Comparison of ENCODE assay signal across 10 cellular contexts in the genomic region with DNA sequence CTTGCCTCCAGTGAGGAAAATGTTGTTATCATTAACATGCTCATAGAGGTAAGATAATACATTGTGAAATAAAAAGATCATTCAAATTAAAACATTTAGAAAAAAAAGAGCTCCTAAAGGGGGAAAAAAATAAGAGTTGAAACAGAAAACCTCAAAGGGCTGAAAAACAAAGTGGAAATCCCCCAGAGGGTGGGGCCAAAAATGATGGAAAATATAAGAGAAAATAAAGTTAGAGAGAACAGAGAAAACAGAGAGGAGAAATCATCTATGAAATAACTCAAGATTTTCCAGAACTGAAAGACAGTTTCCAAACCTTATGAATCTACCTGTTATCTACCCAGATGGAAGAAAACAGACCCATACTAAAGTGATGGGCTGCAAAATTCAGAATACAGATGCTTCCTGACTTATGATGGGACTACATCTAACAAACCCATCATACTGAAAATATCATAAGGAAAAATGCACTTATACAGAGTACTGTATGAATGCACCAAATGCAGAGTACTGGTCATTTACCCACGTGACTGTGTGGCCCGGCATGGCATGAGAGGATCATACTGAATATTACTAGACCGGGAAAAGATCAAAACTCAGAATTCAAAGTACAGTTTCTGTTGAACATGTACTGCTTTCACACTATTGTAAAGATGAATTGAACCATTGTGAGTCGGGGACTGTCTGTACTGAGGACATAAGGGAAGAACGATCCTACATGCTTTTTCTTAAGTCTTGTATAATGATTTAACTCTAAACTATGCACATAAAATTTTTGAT. TPM values are rescaled to one million over a fixed set of nuclear protein-coding genes. Genes with fewer than 3 reads are reported as not detected.
DNase-seq lines count a peak whose midpoint lies in the region; ATAC-seq and TF ChIP-seq lines count a peak whose summit lies in the region.
"Had no signal": no experiment of that assay in that cellular context is flagged by ENCODE, and none has a peak within 500 bp of the region (broad histone marks: within the 10 kb centered on the region; RNA-seq: fewer than 3 reads in every experiment).

No MANE protein-coding gene starts in this region.

- no peak for TF ChIP-seq POLR2A in uterus (IDR thresholded peaks at IDR 0.05)

- intact Hi-C loops in left ventricle myocardium inferior (cut with micrococcal nuclease): no loop called here
- intact Hi-C loops in Right ventricle myocardium inferior (cut with DNase I): no loop called here
- intact Hi-C loops in uterus (cut with DNase I; ENCODE audit: low total_unique reads): no loop called here

- DNase-seq in left ventricle myocardium inferior (no peak), Right ventricle myocardium inferior (ENCODE audit: missing footprints) (no peak), foreskin melanocyte (peak; percentile 81), uterus (no peak), midbrain (lab: John Stamatoyannopoulos, UW) (no peak), NCI-H2081 (lab: John Stamatoyannopoulos, UW) (no peak)
- DNase-seq: NCI-H1048, substantia nigra had no signal

- H3K4me1 ChIP-seq in left ventricle myocardium inferior (peaks cover 71% of the 10 kb centered on the region), thymus (ENCODE audit: control insufficient read depth, insufficient read depth, low read length) (peaks cover 31% of the 10 kb centered on the region), uterus (peaks cover 0 to 9% of the 10 kb centered on the region in 2 donors)

- peaks cover 50% of the 10 kb centered on the region for H3K4me1 Mint-ChIP-seq in activated T-helper 17 cell treated with anti-CD3 and anti-CD28 coated beads, Interleukin-2, amount 50 U/mL, for 72 hours

- H3K36me3 ChIP-seq in left ventricle myocardium inferior: peaks cover 45% of the 10 kb centered on the region
- peaks cover 20% of the 10 kb centered on the region for H3K36me3 ChIP-seq in thymus (ENCODE audit: control insufficient read depth, insufficient read depth)
- H3K36me3 ChIP-seq in uterus: no peaks in the 10 kb centered on the region

- no peaks in the 10 kb centered on the region for H3K9me3 ChIP-seq in left ventricle myocardium inferior (replicated peaks)
- H3K9me3 ChIP-seq in thymus (ENCODE audit: control insufficient read depth): peaks cover 2% of the 10 kb centered on the region
- H3K9me3 ChIP-seq in uterus: no peaks in the 10 kb centered on the region

- no peaks in the 10 kb centered on the region for H3K27me3 Mint-ChIP-seq in activated T-helper 17 cell treated with anti-CD3 and anti-CD28 coated beads, Interleukin-2, amount 50 U/mL, for 72 hours

- peaks cover 87% of the 10 kb centered on the region for H3K36me3 Mint-ChIP-seq in activated T-helper 17 cell treated with anti-CD3 and anti-CD28 coated beads, Interleukin-2, amount 50 U/mL, for 72 hours (ENCODE audit: low read depth)

- H3K4me3 Mint-ChIP-seq in activated T-helper 17 cell treated with anti-CD3 and anti-CD28 coated beads, Interleukin-2, amount 50 U/mL, for 72 hours: peak overlapping the region; percentile 79

- H3K27ac ChIP-seq in left ventricle myocardium inferior (replicated peaks) (no peak overlapping the region), thymus (ENCODE audit: low read depth) (no peak overlapping the region), uterus (no peak overlapping the region)

- no peaks in the 10 kb centered on the region for H3K27me3 ChIP-seq in left ventricle myocardium inferior (ENCODE audit: low read depth)
- no peaks in the 10 kb centered on the region for H3K27me3 ChIP-seq in thymus (ENCODE audit: control insufficient read depth, insufficient read depth)
- H3K27me3 ChIP-seq in uterus: no peaks in the 10 kb centered on the region

- 94% methylated on average over 5 of the region's 5 CpGs for WGBS in thymus

- no peak for ATAC-seq in Right ventricle myocardium inferior
- ATAC-seq in activated T-helper 17 cell treated with anti-CD3 and anti-CD28 coated beads, Interleukin-2, amount 50 U/mL, for 72 hours (replicated peaks): peak; percentile 13

- TF ChIP-seq CTCF in left ventricle myocardium inferior (IDR thresholded peaks at IDR 0.05; ENCODE audit: borderline replicate concordance) (no peak), uterus (IDR thresholded peaks at IDR 0.05) (no peak)

- H3K4me3 ChIP-seq in left ventricle myocardium inferior: peak overlapping the region; percentile 7
- peak overlapping the region; percentile 0 for H3K4me3 ChIP-seq in thymus (ENCODE audit: low read length)
- no peak overlapping the region for H3K4me3 ChIP-seq in uterus

- no peaks in the 10 kb centered on the region for H3K9me3 Mint-ChIP-seq in activated T-helper 17 cell treated with anti-CD3 and anti-CD28 coated beads, Interleukin-2, amount 50 U/mL, for 72 hours

- H3K27ac Mint-ChIP-seq in activated T-helper 17 cell treated with anti-CD3 and anti-CD28 coated beads, Interleukin-2, amount 50 U/mL, for 72 hours: peak overlapping the region; percentile 80

RNA-seq across cellular contexts. Expression of a gene that starts 4.0 kb away (rescaled TPM):
- total RNA-seq in left ventricle myocardium inferior (2.6 TPM), Right ventricle myocardium inferior (2.6 TPM), uterus (10 to 100 TPM in 2 of 4 donors, 1 to 10 TPM in 2; 4.4 to 12.6 (median 9.0) TPM)
- 10 to 100 TPM; 11.0 to 11.4 TPM for total RNA-seq in activated T-helper 17 cell treated with anti-CD3 and anti-CD28 coated beads, Interleukin-2, amount 50 U/mL, for 72 hours
- polyA plus RNA-seq in thymus: 9.2 TPM

RNA-seq across cellular contexts. Expression of a gene that starts 23.5 kb away (rescaled TPM):
- total RNA-seq in left ventricle myocardium inferior: 5.6 TPM
- total RNA-seq in Right ventricle myocardium inferior: 8.3 TPM
- 10 to 100 TPM; 43.3 to 58.3 TPM for total RNA-seq in activated T-helper 17 cell treated with anti-CD3 and anti-CD28 coated beads, Interleukin-2, amount 50 U/mL, for 72 hours
- 118 TPM for polyA plus RNA-seq in thymus
- total RNA-seq in uterus: 10 to 100 TPM; 27.2 to 46.1 (median 36.2) TPM

RNA-seq across cellular contexts. Expression of a gene that starts 38.5 kb away (rescaled TPM):
- 3.5 TPM for total RNA-seq in left ventricle myocardium inferior
- 4.4 TPM for total RNA-seq in Right ventricle myocardium inferior
- total RNA-seq in activated T-helper 17 cell treated with anti-CD3 and anti-CD28 coated beads, Interleukin-2, amount 50 U/mL, for 72 hours: 1 to 10 TPM; 8.0 to 9.7 TPM
- 18.8 TPM for polyA plus RNA-seq in thymus
- 10 to 100 TPM in 2 of 4 donors, 1 to 10 TPM in 2; 2.8 to 16.3 (median 8.5) TPM for total RNA-seq in uterus

RNA-seq across cellular contexts. Expression of a gene that starts 38.6 kb away (rescaled TPM):
- 3.9 TPM for total RNA-seq in left ventricle myocardium inferior
- 4.5 TPM for total RNA-seq in Right ventricle myocardium inferior
- total RNA-seq in activated T-helper 17 cell treated with anti-CD3 and anti-CD28 coated beads, Interleukin-2, amount 50 U/mL, for 72 hours: under 1 TPM in 1 of 2 donors, not detected in 1; 0.39 TPM
- polyA plus RNA-seq in thymus: 1.4 TPM
- 10 to 100 TPM in 1 of 4 donors, 1 to 10 TPM in 2, under 1 TPM in 1; 0.59 to 18.0 (median 4.6) TPM for total RNA-seq in uterus

Comparison
In these comparisons a context has a peak if more than half of its experiments do, and no peak if none do; other contexts are left out.
1. H3K4me3 ChIP-seq: peak in left ventricle myocardium inferior (single experiment) and thymus (single experiment); none in uterus (0 of 2).